In genomic region chr12:52728374-52728773, GRCh38 we compare ENCODE assay signal across 39 cellular contexts. TPM values are rescaled to one million over a fixed set of nuclear protein-coding genes. Genes with fewer than 3 reads are reported as not detected.
"Had no signal": no experiment of that assay in that cellular context is flagged by ENCODE, and none has a peak within 500 bp of the region (broad histone marks: within the 10 kb centered on the region; RNA-seq: fewer than 3 reads in every experiment).

No MANE protein-coding gene starts in this region.

- DNase-seq: activated effector memory CD4-positive, alpha-beta T cell treated with anti-CD3 and anti-CD28 coated beads, Interleukin-2, amount 50 U/mL, for 16 hours; activated effector memory CD4-positive, alpha-beta T cell treated with Interleukin-2 at 50 U/mL for 16 hours; activated gamma-delta T cell; activated gamma-delta T cell treated with Interleukin-2 at 50 U/mL for 16 hours; activated naive CD4-positive, alpha-beta T cell; activated naive CD4-positive, alpha-beta T cell treated with anti-CD3 and anti-CD28 coated beads for 36 hours; activated naive CD4-positive, alpha-beta T cell treated with anti-CD3 and anti-CD28 coated beads, Interleukin-2, amount 10 ng/mL, durations not matched to agents 7 days and 5 days; activated naive CD4-positive, alpha-beta T cell treated with anti-CD3 and anti-CD28 coated beads, Interleukin-2, amount 50 U/mL, for 16 hours; activated naive CD4-positive, alpha-beta T cell treated with Interleukin-2 at 50 U/mL for 16 hours; activated naive CD8-positive, alpha-beta T cell treated with anti-CD3 and anti-CD28 coated beads for 36 hours; activated naive CD8-positive, alpha-beta T cell treated with anti-CD3 and anti-CD28 coated beads, Interleukin-2, amount 10 ng/mL, durations not matched to agents 7 days and 5 days; activated naive CD8-positive, alpha-beta T cell treated with anti-CD3 and anti-CD28 coated beads, Interleukin-2, amount 50 U/mL, for 24 hours; activated T-cell treated with anti-CD3 and anti-CD28 coated beads, Interleukin-2, amount 50 U/mL, for 24 hours; activated T-cell treated with anti-CD3 and anti-CD28 coated beads, Interleukin-2, amount 50 U/mL, for 4 hours; activated T-cell treated with anti-CD3 and anti-CD28 coated beads, Interleukin-2, amount 50 U/mL, for 48 hours; activated T-cell treated with anti-CD3 and anti-CD28 coated beads, Interleukin-2, amount 50 U/mL, for 72 hours; adrenal gland; amniotic stem cell; amygdala; anterior cingulate cortex; aorta; body of pancreas; brain microvascular endothelial cell; caudate nucleus; central memory CD4-positive, alpha-beta T cell; cerebellar nuclear complex had no signal

- H3K4me3 ChIP-seq: adrenal gland, ascending aorta, body of pancreas, breast epithelium, cardiac muscle cell had no signal

- ATAC-seq: activated naive CD4-positive, alpha-beta T cell treated with anti-CD3 and anti-CD28 coated beads, Interleukin-2, amount 50 U/mL, for 72 hours; activated naive CD8-positive, alpha-beta T cell treated with anti-CD3 and anti-CD28 coated beads, Interleukin-2, amount 50 U/mL, for 24 hours; activated T-cell treated with anti-CD3 and anti-CD28 coated beads, Interleukin-2, amount 50 U/mL, for 4 hours; activated T-cell treated with anti-CD3 and anti-CD28 coated beads, Interleukin-2, amount 50 U/mL, for 72 hours; activated T-helper 17 cell treated with anti-CD3 and anti-CD28 coated beads, Interleukin-2, amount 50 U/mL, for 72 hours; body of pancreas had no signal

- FAIRE-seq: astrocyte, bronchial epithelial cell had no signal

- H3K27ac ChIP-seq: adrenal gland, ascending aorta, body of pancreas, brain microvascular endothelial cell, breast epithelium, cardiac muscle cell had no signal

- H3K9me3 ChIP-seq: adrenal gland, ascending aorta, body of pancreas, breast epithelium had no signal

- H3K36me3 ChIP-seq: adrenal gland, ascending aorta, brain microvascular endothelial cell, breast epithelium, cardiac muscle cell had no signal

- H3K4me1 ChIP-seq: adrenal gland, ascending aorta, body of pancreas, breast epithelium had no signal

- H3K27me3 ChIP-seq: ascending aorta, body of pancreas, brain microvascular endothelial cell had no signal

RNA-seq across cellular contexts. Expression of gene KRT77, which starts 25.1 kb away (rescaled TPM):
- total RNA-seq: activated naive CD4-positive, alpha-beta T cell treated with anti-CD3 and anti-CD28 coated beads for 36 hours; activated naive CD4-positive, alpha-beta T cell treated with anti-CD3 and anti-CD28 coated beads, Interleukin-2, amount 50 U/mL, for 72 hours; activated naive CD8-positive, alpha-beta T cell treated with anti-CD3 and anti-CD28 coated beads for 36 hours; activated naive CD8-positive, alpha-beta T cell treated with anti-CD3 and anti-CD28 coated beads, Interleukin-2, amount 10 ng/mL, durations not matched to agents 7 days and 5 days; activated T-cell treated with anti-CD3 and anti-CD28 coated beads, Interleukin-2, amount 50 U/mL, for 4 hours; activated T-cell treated with anti-CD3 and anti-CD28 coated beads, Interleukin-2, amount 50 U/mL, for 72 hours; activated T-helper 1 cell treated with anti-CD3 and anti-CD28 coated beads, Interleukin-12 subunit alpha, Interleukin-12 subunit beta, Interleukin-2, Interleukin-4 antibody, amounts not matched to agents 30 ng/mL and 10 ng/mL and 1 ng/mL, durations not matched to agents 14 hours and 24 hours and 36 hours; activated T-helper 17 cell treated with anti-CD3 and anti-CD28 coated beads, Interleukin-2, amount 50 U/mL, for 72 hours; activated T-helper 2 cell treated with anti-CD3 and anti-CD28 coated beads, Interferon-gamma antibody, Interleukin-2, Interleukin-4, amounts not matched to agents 10 μg/mL and 5 μg/mL and 100 μg/mL, durations not matched to agents 14 hours and 24 hours and 36 hours; adrenal gland; aorta; ascending aorta; astrocyte; body of pancreas; bronchial epithelial cell; cardiac muscle cell; cardiac septum; chondrocyte had no signal
- polyA plus RNA-seq: adrenal gland, aorta, cardiac muscle cell had no signal

RNA-seq across cellular contexts. Expression of gene KRT1, which starts 48.2 kb away (rescaled TPM):
- total RNA-seq: activated naive CD4-positive, alpha-beta T cell treated with anti-CD3 and anti-CD28 coated beads for 36 hours; activated naive CD4-positive, alpha-beta T cell treated with anti-CD3 and anti-CD28 coated beads, Interleukin-2, amount 50 U/mL, for 72 hours; activated naive CD8-positive, alpha-beta T cell treated with anti-CD3 and anti-CD28 coated beads for 36 hours; activated naive CD8-positive, alpha-beta T cell treated with anti-CD3 and anti-CD28 coated beads, Interleukin-2, amount 10 ng/mL, durations not matched to agents 7 days and 5 days; activated T-cell treated with anti-CD3 and anti-CD28 coated beads, Interleukin-2, amount 50 U/mL, for 72 hours; activated T-helper 1 cell treated with anti-CD3 and anti-CD28 coated beads, Interleukin-12 subunit alpha, Interleukin-12 subunit beta, Interleukin-2, Interleukin-4 antibody, amounts not matched to agents 30 ng/mL and 10 ng/mL and 1 ng/mL, durations not matched to agents 14 hours and 24 hours and 36 hours; activated T-helper 17 cell treated with anti-CD3 and anti-CD28 coated beads, Interleukin-2, amount 50 U/mL, for 72 hours; ascending aorta; astrocyte; body of pancreas; breast epithelium; bronchial epithelial cell; cardiac muscle cell; cardiac septum; chondrocyte had no signal
- polyA plus RNA-seq: adipose tissue, adrenal gland, aorta, cardiac muscle cell had no signal

RNA-seq across cellular contexts. Expression of gene KRT76, which starts 48.8 kb away (rescaled TPM):
- total RNA-seq: activated naive CD4-positive, alpha-beta T cell treated with anti-CD3 and anti-CD28 coated beads for 36 hours; activated naive CD4-positive, alpha-beta T cell treated with anti-CD3 and anti-CD28 coated beads, Interleukin-2, amount 50 U/mL, for 72 hours; activated naive CD8-positive, alpha-beta T cell treated with anti-CD3 and anti-CD28 coated beads for 36 hours; activated naive CD8-positive, alpha-beta T cell treated with anti-CD3 and anti-CD28 coated beads, Interleukin-2, amount 10 ng/mL, durations not matched to agents 7 days and 5 days; activated T-cell treated with anti-CD3 and anti-CD28 coated beads, Interleukin-2, amount 50 U/mL, for 4 hours; activated T-cell treated with anti-CD3 and anti-CD28 coated beads, Interleukin-2, amount 50 U/mL, for 72 hours; activated T-helper 1 cell treated with anti-CD3 and anti-CD28 coated beads, Interleukin-12 subunit alpha, Interleukin-12 subunit beta, Interleukin-2, Interleukin-4 antibody, amounts not matched to agents 30 ng/mL and 10 ng/mL and 1 ng/mL, durations not matched to agents 14 hours and 24 hours and 36 hours; activated T-helper 17 cell treated with anti-CD3 and anti-CD28 coated beads, Interleukin-2, amount 50 U/mL, for 72 hours; activated T-helper 2 cell treated with anti-CD3 and anti-CD28 coated beads, Interferon-gamma antibody, Interleukin-2, Interleukin-4, amounts not matched to agents 10 μg/mL and 5 μg/mL and 100 μg/mL, durations not matched to agents 14 hours and 24 hours and 36 hours; adrenal gland; aorta; ascending aorta; astrocyte; body of pancreas; breast epithelium; bronchial epithelial cell; cardiac muscle cell; cardiac septum; cerebellum; chondrocyte had no signal
- polyA plus RNA-seq: adipose tissue, adrenal gland, aorta, cardiac muscle cell had no signal
